Comparison of ENCODE assay signal across 9 cellular contexts in the genomic region with DNA sequence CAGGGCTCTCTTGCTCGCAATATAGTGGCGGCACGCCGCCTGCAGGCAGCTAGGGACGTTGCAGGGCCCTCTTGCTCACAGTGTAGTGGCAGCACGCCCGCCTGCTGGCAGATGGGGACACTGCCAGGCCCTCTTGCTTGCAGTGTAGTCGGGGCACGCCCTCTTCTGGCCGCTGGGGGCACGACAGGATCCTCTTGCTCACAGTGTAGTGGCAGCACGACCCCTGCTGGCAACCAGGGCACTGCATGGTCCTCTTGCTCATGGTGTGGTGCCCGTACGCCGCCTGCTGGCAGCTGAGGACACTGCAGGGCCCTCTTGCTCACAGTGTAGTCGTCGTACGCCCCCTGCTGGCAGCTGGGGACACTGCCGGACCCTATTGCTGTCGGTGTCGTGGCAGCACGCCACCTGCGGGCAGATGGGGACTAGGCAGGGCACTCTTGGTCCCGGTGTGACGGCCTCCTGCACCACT. TPM values are rescaled to one million over a fixed set of nuclear protein-coding genes. Genes with fewer than 3 reads are reported as not detected.
DNase-seq lines count a peak whose midpoint lies in the region; ATAC-seq and TF ChIP-seq lines count a peak whose summit lies in the region.
"Not testable (repeated sequence)": the region's sequence is repeated elsewhere in the genome, so short reads cannot be mapped to it uniquely, and the experiment has no call there.
"Had no signal": no experiment of that assay in that cellular context is flagged by ENCODE, and none has a peak within 500 bp of the region (broad histone marks: within the 10 kb centered on the region; RNA-seq: fewer than 3 reads in every experiment).

No MANE protein-coding gene starts in this region.

- H3K4me3 ChIP-seq in AG04450 (ENCODE audit: low read depth, low read length); heart right ventricle; prostate gland: not testable (repeated sequence)

- POLR2A ChIA-PET in AG04450 (lab: Yijun Ruan, JAX); activated B cell treated with CpG ODN at 0.5 μM for 24 hours (lab: Charles Lee): not testable (repeated sequence)

- intact Hi-C loops in activated B cell treated with CpG ODN at 0.5 μM for 24 hours (cut with micrococcal nuclease); heart right ventricle (cut with DNase I); prostate gland (cut with DNase I): not testable (repeated sequence)

- WGBS in heart right ventricle, 2 donors: 49 to 62% methylated on average over 10 of the region's 25 CpGs
- WGBS in prostate gland: 57% methylated on average over 7 of the region's 25 CpGs

- TF ChIP-seq CTCF in AG04450 (IDR thresholded peaks at IDR 0.05; ENCODE audit: low read depth, low read length) (peak; percentile 12; the same call in 1 of the 2 replicates), heart right ventricle (IDR thresholded peaks at IDR 0.05) (peak in 5 of 9 donors; percentile 23 to 42 (median 34)), prostate gland (IDR thresholded peaks at IDR 0.05) (peak in 1 of 4 experiments; percentile 15)
- not testable (repeated sequence) for TF ChIP-seq CTCF in activated B cell treated with CpG ODN at 0.5 μM for 24 hours (IDR thresholded peaks at IDR 0.05)

- not testable (repeated sequence) for H3K9me3 Mint-ChIP-seq in activated B cell treated with CpG ODN at 0.5 μM for 24 hours

- CTCF ChIA-PET in AG04450 (lab: Charles Lee); activated B cell treated with CpG ODN at 0.5 μM for 24 hours (lab: Charles Lee): not testable (repeated sequence)

- not testable (repeated sequence) for DNase-seq in AG04450 (ENCODE audit: low read depth, low spot score)
- DNase-seq in activated B cell treated with CpG ODN at 0.5 μM for 24 hours: peak; percentile 23
- peak; percentile 55 for DNase-seq in activated naive CD4-positive, alpha-beta T cell treated with anti-CD3 and anti-CD28 coated beads, Interleukin-2, amount 50 U/mL, for 16 hours
- DNase-seq in heart right ventricle: peak; percentile 6 to 37
- DNase-seq in prostate gland (ENCODE audit: low spot score): peak; percentile 3

- not testable (repeated sequence) for H3K36me3 Mint-ChIP-seq in activated B cell treated with CpG ODN at 0.5 μM for 24 hours (ENCODE audit: low read depth)

- not testable (repeated sequence) for TF ChIP-seq POLR2A in prostate gland (IDR thresholded peaks at IDR 0.05)

- not testable (repeated sequence) for H3K4me1 Mint-ChIP-seq in activated B cell treated with CpG ODN at 0.5 μM for 24 hours

- H3K27me3 ChIP-seq in AG04450 (ENCODE audit: control insufficient read depth, insufficient read depth, low read length); heart right ventricle; prostate gland (replicated peaks; ENCODE audit: insufficient read depth): not testable (repeated sequence)

- not testable (repeated sequence) for H3K36me3 ChIP-seq in heart right ventricle, prostate gland

- ATAC-seq in GM19035 (IDR thresholded peaks at IDR 0.05; ENCODE audit: unreplicated experiment) (peak; percentile 73), HG02623 (IDR thresholded peaks at IDR 0.05; ENCODE audit: unreplicated experiment) (peak; percentile 64), HG03439 (IDR thresholded peaks at IDR 0.05; ENCODE audit: unreplicated experiment) (peak; percentile 89), activated B cell treated with CpG ODN at 0.5 μM for 24 hours (ENCODE audit: low read depth) (peak; percentile 76), heart right ventricle (peak; percentile 38 to 92 (median 71))

- not testable (repeated sequence) for H3K4me1 ChIP-seq in heart right ventricle; prostate gland (replicated peaks)

- not testable (repeated sequence) for H3K27ac Mint-ChIP-seq in activated B cell treated with CpG ODN at 0.5 μM for 24 hours

- H3K9me3 ChIP-seq in AG04450 (ENCODE audit: control insufficient read depth, insufficient read depth, low read length); heart right ventricle; prostate gland: not testable (repeated sequence)

- H3K4me3 Mint-ChIP-seq in activated B cell treated with CpG ODN at 0.5 μM for 24 hours: not testable (repeated sequence)

- H3K27me3 Mint-ChIP-seq in activated B cell treated with CpG ODN at 0.5 μM for 24 hours: not testable (repeated sequence)

- H3K27ac ChIP-seq in AG04450 (ENCODE audit: low read depth, low read length); heart right ventricle; prostate gland: not testable (repeated sequence)

RNA-seq across cellular contexts. Expression of a gene that starts 3.0 kb away (rescaled TPM):
- not detected in 2 replicates for polyA plus RNA-seq in AG04450 (2011; rRNA removed)
- polyA minus RNA-seq in AG04450 (2011; rRNA and poly(A)+ RNA removed): not detected in 2 replicates
- total RNA-seq in activated B cell treated with CpG ODN at 0.5 μM for 24 hours: not detected in 2 replicates
- not detected for total RNA-seq in heart right ventricle
- not detected for polyA plus RNA-seq in heart right ventricle
- not detected for total RNA-seq in prostate gland
- total RNA-seq: A172 had no signal

RNA-seq across cellular contexts. Expression of a gene that starts 17.3 kb away (rescaled TPM):
- 75.0 and 86.4 TPM in 2 replicates for polyA plus RNA-seq in AG04450 (2011; rRNA removed)
- 66.1 and 86.7 TPM in 2 replicates for polyA minus RNA-seq in AG04450 (2011; rRNA and poly(A)+ RNA removed)
- total RNA-seq in activated B cell treated with CpG ODN at 0.5 μM for 24 hours: 44.2 and 47.0 TPM in 2 replicates
- 10 to 100 TPM; 18.7 to 32.0 (median 20.7) TPM for total RNA-seq in heart right ventricle
- polyA plus RNA-seq in heart right ventricle: 10 to 100 TPM; 12.4 to 23.5 TPM
- total RNA-seq in prostate gland: 10 to 100 TPM; 52.1 to 54.8 TPM

RNA-seq across cellular contexts. Expression of a gene that starts 17.6 kb away (rescaled TPM):
- polyA plus RNA-seq in AG04450 (2011; rRNA removed) (118 and 153 TPM in 2 replicates), heart right ventricle (10 to 100 TPM; 38.6 to 76.4 TPM)
- 169 and 266 TPM in 2 replicates for polyA minus RNA-seq in AG04450 (2011; rRNA and poly(A)+ RNA removed)
- total RNA-seq in activated B cell treated with CpG ODN at 0.5 μM for 24 hours (108 and 114 TPM in 2 replicates), heart right ventricle (10 to 100 TPM; 38.4 to 82.1 (median 59.5) TPM), prostate gland (100 to 1,000 TPM in 1 of 2 donors, 10 to 100 TPM in 1; 82.3 to 114 TPM)

RNA-seq across cellular contexts. Expression of a gene that starts 46.3 kb away (rescaled TPM):
- 14.7 and 15.8 TPM in 2 replicates for polyA plus RNA-seq in AG04450 (2011; rRNA removed)
- 10.9 and 14.8 TPM in 2 replicates for polyA minus RNA-seq in AG04450 (2011; rRNA and poly(A)+ RNA removed)
- total RNA-seq in activated B cell treated with CpG ODN at 0.5 μM for 24 hours: 21.8 and 23.0 TPM in 2 replicates
- 10 to 100 TPM; 33.1 to 50.2 (median 35.5) TPM for total RNA-seq in heart right ventricle
- 10 to 100 TPM; 18.5 to 23.3 TPM for polyA plus RNA-seq in heart right ventricle
- 10 to 100 TPM; 21.5 to 32.5 TPM for total RNA-seq in prostate gland

RNA-seq across cellular contexts. Expression of a gene that starts 46.9 kb away (rescaled TPM):
- polyA plus RNA-seq in AG04450 (2011; rRNA removed): 138 and 148 TPM in 2 replicates
- 55.4 and 67.1 TPM in 2 replicates for polyA minus RNA-seq in AG04450 (2011; rRNA and poly(A)+ RNA removed)
- 147 and 149 TPM in 2 replicates for total RNA-seq in activated B cell treated with CpG ODN at 0.5 μM for 24 hours
- total RNA-seq in heart right ventricle: 100 to 1,000 TPM in 3 of 10 donors, 10 to 100 TPM in 7; 78.7 to 110 (median 90.4) TPM
- 100 to 1,000 TPM; 129 to 163 TPM for polyA plus RNA-seq in heart right ventricle
- 100 to 1,000 TPM in 1 of 2 donors, 10 to 100 TPM in 1; 87.4 to 129 TPM for total RNA-seq in prostate gland
